Comparison of ENCODE assay signal across 19 cellular contexts in genomic region chr1:230749150-230749549, GRCh38. TPM values are rescaled to one million over a fixed set of nuclear protein-coding genes. Genes with fewer than 3 reads are reported as not detected.
A peak's percentile ranks its signal among the peaks of the same experiment; 100 is the strongest.
DNase-seq lines count a peak whose midpoint lies in the region; ATAC-seq and TF ChIP-seq lines count a peak whose summit lies in the region.
"Had no signal": no experiment of that assay in that cellular context is flagged by ENCODE, and none has a peak within 500 bp of the region (broad histone marks: within the 10 kb centered on the region; RNA-seq: fewer than 3 reads in every experiment).

No MANE protein-coding gene starts in this region.

- H3K27ac Mint-ChIP-seq in naive B cell (peak overlapping the region in 2 of 6 donors; percentile 30 to 72), glutamatergic neuron (ENCODE audit: unreplicated experiment) (no peak overlapping the region)
- H3K27ac Mint-ChIP-seq in activated CD4-positive, alpha-beta memory T cell treated with anti-CD3 and anti-CD28 coated beads for 36 hours = no peak overlapping the region
- H3K27ac Mint-ChIP-seq: activated CD8-positive, alpha-beta T cell treated with anti-CD3 and anti-CD28 coated beads for 36 hours; effector memory CD8-positive, alpha-beta T cell; T-helper 2 cell treated with Interferon-gamma antibody and Interleukin-4, amounts not matched to agents 5 μg/mL and 100 μg/mL, for 36 hours had no signal

- peaks cover 0 to 8% (median 0%) of the 10 kb centered on the region in 3 donors for H3K27me3 Mint-ChIP-seq in naive B cell
- H3K27me3 Mint-ChIP-seq in glutamatergic neuron (ENCODE audit: unreplicated experiment) = peaks cover 3% of the 10 kb centered on the region
- H3K27me3 Mint-ChIP-seq in activated CD4-positive, alpha-beta memory T cell treated with anti-CD3 and anti-CD28 coated beads for 36 hours = peaks cover 4% of the 10 kb centered on the region
- H3K27me3 Mint-ChIP-seq: activated CD8-positive, alpha-beta T cell treated with anti-CD3 and anti-CD28 coated beads for 36 hours had no signal

- no peaks in the 10 kb centered on the region for H3K27me3 ChIP-seq in GM06990 (replicated peaks; ENCODE audit: control insufficient read depth, insufficient read depth, low read length)
- H3K27me3 ChIP-seq: foreskin keratinocyte had no signal

- POLR2A ChIA-PET in HEK293 (lab: Yijun Ruan, JAX) (no interaction called here), OCI-LY7 (lab: Charles Lee) (no interaction called here)
- POLR2A ChIA-PET in activated CD4-positive, alpha-beta memory T cell treated with anti-CD3 and anti-CD28 coated beads for 36 hours (lab: Charles Lee) = no interaction called here

- peak overlapping the region; percentile 66; the same call in 1 of the 2 replicates for H2AFZ ChIP-seq in OCI-LY7 (ENCODE audit: low read length)

- H3K9me3 Mint-ChIP-seq in naive B cell (peaks cover 0 to 2% (median 0%) of the 10 kb centered on the region in 7 donors), glutamatergic neuron (ENCODE audit: unreplicated experiment) (peaks cover 6% of the 10 kb centered on the region)
- no peaks in the 10 kb centered on the region for H3K9me3 Mint-ChIP-seq in activated CD4-positive, alpha-beta memory T cell treated with anti-CD3 and anti-CD28 coated beads for 36 hours
- H3K9me3 Mint-ChIP-seq: activated CD8-positive, alpha-beta T cell treated with anti-CD3 and anti-CD28 coated beads for 36 hours; effector memory CD8-positive, alpha-beta T cell; T-helper 2 cell treated with Interferon-gamma antibody and Interleukin-4, amounts not matched to agents 5 μg/mL and 100 μg/mL, for 36 hours had no signal

- H3K36me3 Mint-ChIP-seq in naive B cell (no peaks in the 10 kb centered on the region), glutamatergic neuron (ENCODE audit: unreplicated experiment) (no peaks in the 10 kb centered on the region)
- no peaks in the 10 kb centered on the region for H3K36me3 Mint-ChIP-seq in activated CD4-positive, alpha-beta memory T cell treated with anti-CD3 and anti-CD28 coated beads for 36 hours

- BruUV-seq in OCI-LY7 (replicated peaks; lab: Mats Ljungman, UMichigan) = no TSS peak

- no peaks in the 10 kb centered on the region for H4K20me1 ChIP-seq in OCI-LY7 (ENCODE audit: insufficient read depth, low read length)

- H3K4me2 ChIP-seq in OCI-LY7 (ENCODE audit: low read length) = peak overlapping the region; percentile 39

- H3K9me3 ChIP-seq in HEK293 (ENCODE audit: control insufficient read depth, insufficient read depth, low read depth, low read length) = no peaks in the 10 kb centered on the region
- H3K9me3 ChIP-seq in OCI-LY7 (ENCODE audit: low read length) = no peaks in the 10 kb centered on the region
- H3K9me3 ChIP-seq: mucosa of descending colon had no signal

- H3K79me2 ChIP-seq in OCI-LY7 (ENCODE audit: insufficient read depth, low read depth, low read length) = no peaks in the 10 kb centered on the region

- H3K4me1 Mint-ChIP-seq in naive B cell (peaks cover 11 to 23% (median 12%) of the 10 kb centered on the region in 3 donors), glutamatergic neuron (ENCODE audit: low read depth, unreplicated experiment) (peaks cover 38% of the 10 kb centered on the region)
- no peaks in the 10 kb centered on the region for H3K4me1 Mint-ChIP-seq in activated CD4-positive, alpha-beta memory T cell treated with anti-CD3 and anti-CD28 coated beads for 36 hours (ENCODE audit: low read depth)

- TF ChIP-seq CTCF in GM06990 (IDR thresholded peaks at IDR 0.05; ENCODE audit: insufficient read depth, low read length, poor library complexity, severe bottlenecking) = no peak
- TF ChIP-seq CTCF in HEK293 (tag by site-specific recombination; IDR thresholded peaks at IDR 0.05) = no peak
- TF ChIP-seq CTCF in OCI-LY7 (conservative IDR thresholded peaks at IDR 0.05; ENCODE audit: low read length) = no peak
- TF ChIP-seq CTCF in glutamatergic neuron (IDR thresholded peaks at IDR 0.05; ENCODE audit: partially characterized antibody, unreplicated experiment) = no peak
- TF ChIP-seq CTCF in lower leg skin (IDR thresholded peaks at IDR 0.05) = no peak

- peak; percentile 27 to 35 for ATAC-seq in naive B cell (ENCODE audit: low read depth in 2 of 2)
- ATAC-seq: activated CD8-positive, alpha-beta T cell treated with anti-CD3 and anti-CD28 coated beads for 36 hours; effector memory CD8-positive, alpha-beta T cell; foreskin keratinocyte; HCT116; mucosa of descending colon had no signal

- no peaks in the 10 kb centered on the region for H3K36me3 ChIP-seq in GM06990 (ENCODE audit: control insufficient read depth, insufficient read depth, low read length)
- H3K36me3 ChIP-seq in HEK293 (ENCODE audit: control insufficient read depth in 2 of 2, insufficient read depth in 1 of 2, low read length in 2 of 2) = no peaks in the 10 kb centered on the region
- no peaks in the 10 kb centered on the region for H3K36me3 ChIP-seq in OCI-LY7 (ENCODE audit: insufficient read depth, low read length)

- H3K4me1 ChIP-seq in HEK293 (ENCODE audit: control insufficient read depth, insufficient read depth, low read length) (no peaks in the 10 kb centered on the region; the same call in 1 of the 2 replicates), OCI-LY7 (ENCODE audit: insufficient read depth, low read length, poor library complexity, severe bottlenecking) (peaks cover 14% of the 10 kb centered on the region)
- H3K4me1 ChIP-seq: foreskin keratinocyte had no signal

- intact Hi-C loops in OCI-LY7 (cut with micrococcal nuclease; ENCODE audit: unreplicated experiment) = no loop called here
- intact Hi-C loops in lower leg skin (cut with DNase I; ENCODE audit: low total_unique reads) = no loop called here
- intact Hi-C loops in activated CD4-positive, alpha-beta memory T cell treated with anti-CD3 and anti-CD28 coated beads for 36 hours (cut with micrococcal nuclease) = no loop called here

- 79 to 80% methylated on average over 12 of the region's 12 CpGs for WGBS in lower leg skin, 2 donors

- H3K4me3 Mint-ChIP-seq in naive B cell (peak overlapping the region in 4 of 8 donors; percentile 17 to 56 (median 36)), glutamatergic neuron (ENCODE audit: unreplicated experiment) (no peak overlapping the region)
- no peak overlapping the region for H3K4me3 Mint-ChIP-seq in activated CD4-positive, alpha-beta memory T cell treated with anti-CD3 and anti-CD28 coated beads for 36 hours
- H3K4me3 Mint-ChIP-seq: activated CD8-positive, alpha-beta T cell treated with anti-CD3 and anti-CD28 coated beads for 36 hours; effector memory CD8-positive, alpha-beta T cell; T-helper 2 cell treated with Interferon-gamma antibody and Interleukin-4, amounts not matched to agents 5 μg/mL and 100 μg/mL, for 36 hours had no signal

- H3K4me3 ChIP-seq in GM06990 (replicated peaks; ENCODE audit: low read depth, low read length) (no peak overlapping the region), HEK293 (ENCODE audit: low read depth, low read length) (no peak overlapping the region), OCI-LY7 (ENCODE audit: low read depth, low read length, poor library complexity, severe bottlenecking) (peak overlapping the region; percentile 6), lower leg skin (ENCODE audit: low read depth, poor library complexity, severe bottlenecking) (no peak overlapping the region)
- H3K4me3 ChIP-seq: mucosa of descending colon had no signal

- no peak for TF ChIP-seq POLR2A in lower leg skin (IDR thresholded peaks at IDR 0.05)

- CTCF ChIA-PET in HEK293 (lab: Yijun Ruan, JAX) = interaction anchor here (1.1 kb wide), 1 partner anchor 107 kb away, joined by 3 read pairs; the partner anchor contains the start of gene COG2
- CTCF ChIA-PET in OCI-LY7 (lab: Charles Lee; ENCODE audit: unreplicated experiment) = no interaction called here
- CTCF ChIA-PET in activated CD4-positive, alpha-beta memory T cell treated with anti-CD3 and anti-CD28 coated beads for 36 hours (lab: Charles Lee) = no interaction called here

- H3K9me2 ChIP-seq in OCI-LY7 (ENCODE audit: insufficient read depth, low read length) = no peaks in the 10 kb centered on the region

- H3K27ac ChIP-seq in HEK293 (ENCODE audit: extremely low read depth, low read depth, low read length) (no peak overlapping the region), OCI-LY7 (ENCODE audit: low read depth, low read length, poor library complexity, severe bottlenecking) (no peak overlapping the region)
- H3K27ac ChIP-seq: foreskin keratinocyte had no signal

- DNase-seq in GM06990 (ENCODE audit: extremely low read depth, insufficient read length) (peak; percentile 30), OCI-LY7 (ENCODE audit: low spot score) (peak; percentile 71), naive B cell (no peak), NCI-H526 treated with DMSO at 0.1 percent for 48 hours (lab: John Stamatoyannopoulos, UW) (no peak), glutamatergic neuron (no peak), lower leg skin (ENCODE audit: low spot score in 2 of 2) (no peak)
- no peak for DNase-seq in activated CD4-positive, alpha-beta memory T cell treated with anti-CD3 and anti-CD28 coated beads for 36 hours
- DNase-seq: activated CD8-positive, alpha-beta T cell treated with anti-CD3 and anti-CD28 coated beads for 36 hours; activated gamma-delta T cell treated with Interleukin-2 at 50 U/mL for 16 hours; DMS79 treated with DMSO at 0.1 percent for 48 hours; effector memory CD8-positive, alpha-beta T cell; foreskin keratinocyte; mucosa of descending colon; NCI-H1436 treated with DMSO at 0.1 percent for 48 hours; stimulated activated CD4-positive, alpha-beta T cell treated with anti-CD3 and anti-CD28 coated beads, Interleukin-4, amount 100 ng/mL, for 1 hour had no signal

TF ChIP-seq in HEK293, 187 proteins besides CTCF, POLR2A, EP300 and RAD21 (continues in another document):
- TF ChIP-seq ZNF202 (tag by site-specific recombination; IDR thresholded peaks at IDR 0.05; ENCODE audit: borderline replicate concordance) (no peak), ZFHX2 (tag by site-specific recombination; conservative IDR thresholded peaks at IDR 0.05) (peak; percentile 85), ZNF707 (tag by site-specific recombination; IDR thresholded peaks at IDR 0.05) (no peak), EGR2 (tag by site-specific recombination; IDR thresholded peaks at IDR 0.05; ENCODE audit: low read depth) (peak; percentile 82), ZNF184 (tag by site-specific recombination; IDR thresholded peaks at IDR 0.05) (no peak), ZNF747 (tag by site-specific recombination; IDR thresholded peaks at IDR 0.05) (no peak), HOXC10 (CRISPR knock-in tag; IDR thresholded peaks at IDR 0.05) (no peak)

RNA-seq across cellular contexts. Expression of gene CAPN9, which starts 2.0 kb away (rescaled TPM):
- not detected in 2 replicates for total RNA-seq in OCI-LY7 (2014; rRNA removed; shearing (Covaris generic))
- not detected in 2 replicates for total RNA-seq in OCI-LY7 (2022)
- not detected for polyA plus RNA-seq in naive B cell (ENCODE audit: low read depth in 6 of 6)
- not detected for total RNA-seq in glutamatergic neuron (ENCODE audit: unreplicated experiment)
- 1 to 10 TPM in 1 of 4 donors, under 1 TPM in 3; 0.11 to 1.1 (median 0.27) TPM for total RNA-seq in lower leg skin
- not detected for total RNA-seq in activated CD4-positive, alpha-beta memory T cell treated with anti-CD3 and anti-CD28 coated beads for 36 hours
- total RNA-seq: activated CD8-positive, alpha-beta T cell treated with anti-CD3 and anti-CD28 coated beads for 36 hours; foreskin keratinocyte had no signal
- polyA plus RNA-seq: foreskin keratinocyte had no signal

RNA-seq across cellular contexts. Expression of gene AGT, which starts 35.2 kb away (rescaled TPM):
- not detected in 2 replicates for total RNA-seq in OCI-LY7 (2014; rRNA removed; shearing (Covaris generic))
- total RNA-seq in OCI-LY7 (2022) (not detected in 2 replicates), glutamatergic neuron (ENCODE audit: unreplicated experiment) (6.3 TPM), lower leg skin (1 to 10 TPM in 2 of 4 donors, under 1 TPM in 2; 0.20 to 5.8 (median 1.4) TPM)
- not detected for polyA plus RNA-seq in naive B cell (ENCODE audit: low read depth in 6 of 6)
- total RNA-seq in activated CD4-positive, alpha-beta memory T cell treated with anti-CD3 and anti-CD28 coated beads for 36 hours = not detected
- total RNA-seq: activated CD8-positive, alpha-beta T cell treated with anti-CD3 and anti-CD28 coated beads for 36 hours; foreskin keratinocyte; NCI-H460 had no signal
- polyA plus RNA-seq: foreskin keratinocyte had no signal

Comparison
In these comparisons a context has a peak if more than half of its experiments do, and no peak if none do; other contexts are left out.
1. DNase-seq: peak in GM06990 (single experiment) and OCI-LY7 (single experiment); none in naive B cell (single experiment), NCI-H526 treated with DMSO at 0.1 percent for 48 hours (single experiment), glutamatergic neuron (single experiment), lower leg skin (0 of 2) and activated CD4-positive, alpha-beta memory T cell treated with anti-CD3 and anti-CD28 coated beads for 36 hours (single experiment).